ENCODE assay signal across 1 cellular context in the genomic region with DNA sequence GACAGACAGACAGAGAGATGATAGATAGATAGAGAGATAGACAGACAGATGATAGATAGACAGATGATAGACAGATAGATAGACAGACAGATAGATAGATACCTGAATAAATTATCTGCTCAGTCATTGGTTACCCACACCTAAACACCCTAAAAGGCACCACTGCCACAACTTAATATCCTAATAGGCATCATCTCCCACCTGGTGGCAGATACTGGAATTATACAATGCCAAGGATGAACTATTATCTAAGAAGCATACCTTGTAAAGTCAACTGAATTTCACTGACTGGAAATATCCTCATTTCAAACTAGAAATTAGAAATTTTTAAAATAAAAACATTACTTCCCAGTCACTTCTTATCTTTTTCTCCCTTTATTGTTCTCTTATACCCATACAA.
TF ChIP-seq lines count a peak whose summit lies in the region.

No MANE protein-coding gene starts in this region.

TF ChIP-seq in HCT116, 20 proteins besides CTCF, POLR2A, EP300 and RAD21:
- TF ChIP-seq EZH2 (IDR thresholded peaks at IDR 0.05) (no peak), ZNF274 (IDR thresholded peaks at IDR 0.05; ENCODE audit: low read depth, low read length) (no peak), JUND (IDR thresholded peaks at IDR 0.05) (no peak), ELF1 (IDR thresholded peaks at IDR 0.05; ENCODE audit: borderline replicate concordance, low read depth) (no peak), FOSL1 (IDR thresholded peaks at IDR 0.05; ENCODE audit: low read depth) (no peak)
- TF ChIP-seq, protein P1, sequence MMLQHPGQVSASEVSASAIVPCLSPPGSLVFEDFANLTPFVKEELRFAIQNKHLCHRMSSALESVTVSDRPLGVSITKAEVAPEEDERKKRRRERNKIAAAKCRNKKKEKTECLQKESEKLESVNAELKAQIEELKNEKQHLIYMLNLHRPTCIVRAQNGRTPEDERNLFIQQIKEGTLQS (IDR thresholded peaks at IDR 0.05), result no peak
- TF ChIP-seq, protein P2, sequence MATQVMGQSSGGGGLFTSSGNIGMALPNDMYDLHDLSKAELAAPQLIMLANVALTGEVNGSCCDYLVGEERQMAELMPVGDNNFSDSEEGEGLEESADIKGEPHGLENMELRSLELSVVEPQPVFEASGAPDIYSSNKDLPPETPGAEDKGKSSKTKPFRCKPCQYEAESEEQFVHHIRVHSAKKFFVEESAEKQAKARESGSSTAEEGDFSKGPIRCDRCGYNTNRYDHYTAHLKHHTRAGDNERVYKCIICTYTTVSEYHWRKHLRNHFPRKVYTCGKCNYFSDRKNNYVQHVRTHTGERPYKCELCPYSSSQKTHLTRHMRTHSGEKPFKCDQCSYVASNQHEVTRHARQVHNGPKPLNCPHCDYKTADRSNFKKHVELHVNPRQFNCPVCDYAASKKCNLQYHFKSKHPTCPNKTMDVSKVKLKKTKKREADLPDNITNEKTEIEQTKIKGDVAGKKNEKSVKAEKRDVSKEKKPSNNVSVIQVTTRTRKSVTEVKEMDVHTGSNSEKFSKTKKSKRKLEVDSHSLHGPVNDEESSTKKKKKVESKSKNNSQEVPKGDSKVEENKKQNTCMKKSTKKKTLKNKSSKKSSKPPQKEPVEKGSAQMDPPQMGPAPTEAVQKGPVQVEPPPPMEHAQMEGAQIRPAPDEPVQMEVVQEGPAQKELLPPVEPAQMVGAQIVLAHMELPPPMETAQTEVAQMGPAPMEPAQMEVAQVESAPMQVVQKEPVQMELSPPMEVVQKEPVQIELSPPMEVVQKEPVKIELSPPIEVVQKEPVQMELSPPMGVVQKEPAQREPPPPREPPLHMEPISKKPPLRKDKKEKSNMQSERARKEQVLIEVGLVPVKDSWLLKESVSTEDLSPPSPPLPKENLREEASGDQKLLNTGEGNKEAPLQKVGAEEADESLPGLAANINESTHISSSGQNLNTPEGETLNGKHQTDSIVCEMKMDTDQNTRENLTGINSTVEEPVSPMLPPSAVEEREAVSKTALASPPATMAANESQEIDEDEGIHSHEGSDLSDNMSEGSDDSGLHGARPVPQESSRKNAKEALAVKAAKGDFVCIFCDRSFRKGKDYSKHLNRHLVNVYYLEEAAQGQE (IDR thresholded peaks at IDR 0.05; ENCODE audit: low read depth), result no peak
TF ChIP-seq in HCT116: peak in this region for 0.
